8 cellular contexts compared by ENCODE assay signal in genomic region chr12:57896437-57897201, GRCh38. TPM values are rescaled to one million over a fixed set of nuclear protein-coding genes. Genes with fewer than 3 reads are reported as not detected.
DNase-seq lines count a peak whose midpoint lies in the region; ATAC-seq, FAIRE-seq and TF ChIP-seq lines count a peak whose summit lies in the region.

No MANE protein-coding gene starts in this region.

- H3K9me3 ChIP-seq in astrocyte (ENCODE audit: insufficient read depth, low read depth, low read length): no peaks in the 10 kb centered on the region
- peaks cover 2% of the 10 kb centered on the region for H3K9me3 ChIP-seq in trophoblast cell (ENCODE audit: insufficient read depth, low read depth, low read length)

- H3K79me2 ChIP-seq in astrocyte (ENCODE audit: insufficient read depth, low read length): no peaks in the 10 kb centered on the region
- H3K79me2 ChIP-seq in trophoblast cell (ENCODE audit: control insufficient read depth, insufficient read depth, low read length, poor library complexity): no peaks in the 10 kb centered on the region

- no peak overlapping the region for H2BK12ac ChIP-seq in trophoblast cell (ENCODE audit: low read length)

- H3K79me1 ChIP-seq in trophoblast cell (ENCODE audit: low read length): no peaks in the 10 kb centered on the region

- H3K4me3 ChIP-seq in astrocyte (ENCODE audit: insufficient read depth, low read depth, low read length): peak overlapping the region; percentile 52
- H3K4me3 ChIP-seq in trophoblast cell (ENCODE audit: low read depth, low read length): peak overlapping the region; percentile 31

- H3K23ac ChIP-seq in trophoblast cell (ENCODE audit: low read length): no peak overlapping the region

- H4K8ac ChIP-seq in trophoblast cell (ENCODE audit: low read depth, low read length): peak overlapping the region; percentile 0

- no peak overlapping the region for H3K14ac ChIP-seq in trophoblast cell (ENCODE audit: low read length)

- no peak overlapping the region for H3K4ac ChIP-seq in trophoblast cell (ENCODE audit: low read depth, low read length)

- H3K9ac ChIP-seq in astrocyte (ENCODE audit: low read length) (peak overlapping the region; percentile 77), trophoblast cell (ENCODE audit: low read length) (no peak overlapping the region)

- no peaks in the 10 kb centered on the region for H3K9me3 Mint-ChIP-seq in astrocyte (ENCODE audit: unreplicated experiment)

- no peaks in the 10 kb centered on the region for H3K36me3 ChIP-seq in astrocyte (ENCODE audit: insufficient read depth, low read length)
- peaks cover 0 to 9% of the 10 kb centered on the region in 2 experiments for H3K36me3 ChIP-seq in trophoblast cell (ENCODE audit: control insufficient read depth in 1 of 2, insufficient read depth in 2 of 2, low read length in 2 of 2)

- no peaks in the 10 kb centered on the region for H3K27me3 ChIP-seq in astrocyte (ENCODE audit: insufficient read depth, low read length)
- peaks cover 12% of the 10 kb centered on the region for H3K27me3 ChIP-seq in trophoblast cell (ENCODE audit: insufficient read depth, low read length)

- H4K91ac ChIP-seq in trophoblast cell (ENCODE audit: low read depth, low read length): no peak overlapping the region

- H2BK5ac ChIP-seq in trophoblast cell (ENCODE audit: low read depth, low read length, poor library complexity): no peak overlapping the region

- H3K4me2 ChIP-seq in astrocyte (ENCODE audit: low read length) (peak overlapping the region; percentile 88), trophoblast cell (ENCODE audit: low read length) (peak overlapping the region; percentile 86)

- H3K4me1 Mint-ChIP-seq in astrocyte (ENCODE audit: low read depth, unreplicated experiment): peaks cover 43% of the 10 kb centered on the region

- H2AK5ac ChIP-seq in trophoblast cell (ENCODE audit: low read length): no peak overlapping the region

- H2AFZ ChIP-seq in astrocyte (ENCODE audit: low read depth, low read length) (peak overlapping the region; percentile 85), trophoblast cell (ENCODE audit: insufficient read depth, low read length, poor library complexity) (peak overlapping the region; percentile 74)

- no peaks in the 10 kb centered on the region for H3K27me3 Mint-ChIP-seq in astrocyte (ENCODE audit: low read depth, unreplicated experiment)

- no CpG with 5 or more reads among the region's 54 CpGs for WGBS in trophoblast cell (ENCODE audit: extremely low coverage, insufficient coverage, insufficient read length)

- no peak overlapping the region for H3K18ac ChIP-seq in trophoblast cell (ENCODE audit: low read length)

- no peak for FAIRE-seq in astrocyte (lab: Jason Lieb, UNC)

- peaks cover 45% of the 10 kb centered on the region for H3K4me1 ChIP-seq in astrocyte (ENCODE audit: insufficient read depth, low read length)
- H3K4me1 ChIP-seq in trophoblast cell (ENCODE audit: control insufficient read depth in 1 of 2, insufficient read depth in 2 of 2, low read length in 2 of 2): peaks cover 3 to 13% of the 10 kb centered on the region in 2 experiments

- H3K27ac Mint-ChIP-seq in astrocyte (ENCODE audit: unreplicated experiment): peak overlapping the region; percentile 93

- no peak for ATAC-seq in HG03045 (IDR thresholded peaks at IDR 0.05; ENCODE audit: unreplicated experiment)
- ATAC-seq in HG03196 (IDR thresholded peaks at IDR 0.05; ENCODE audit: unreplicated experiment): no peak

- DNase-seq in NCI-H1436 (lab: John Stamatoyannopoulos, UW) (peak; percentile 27), NCI-H1436 treated with DMSO at 0.1 percent for 48 hours (lab: John Stamatoyannopoulos, UW) (no peak), NCI-H510A (lab: John Stamatoyannopoulos, UW) (peak; percentile 52), astrocyte (ENCODE audit: low read depth) (peak; percentile 54), hepatic stellate cell (ENCODE audit: low spot score) (peak; percentile 63), trophoblast cell (peak in 1 of 2 donors; percentile 6)

- H3K4me3 Mint-ChIP-seq in astrocyte (ENCODE audit: unreplicated experiment): peak overlapping the region; percentile 78

- H3K36me3 Mint-ChIP-seq in astrocyte (ENCODE audit: low read depth, unreplicated experiment): no peaks in the 10 kb centered on the region

- H3K27ac ChIP-seq in astrocyte (ENCODE audit: low read depth, low read length) (peak overlapping the region; percentile 74), trophoblast cell (ENCODE audit: low read depth, low read length) (no peak overlapping the region)

- H4K12ac ChIP-seq in trophoblast cell (ENCODE audit: low read depth, low read length): no peak overlapping the region

- H2BK120ac ChIP-seq in trophoblast cell (ENCODE audit: insufficient read depth, low read length, poor library complexity): peak overlapping the region; percentile 1

- H4K20me1 ChIP-seq in astrocyte (ENCODE audit: insufficient read depth, low read length): no peaks in the 10 kb centered on the region

- no peak for TF ChIP-seq CTCF in astrocyte (IDR thresholded peaks at IDR 0.05; ENCODE audit: insufficient read depth, low read depth, low read length)

RNA-seq across cellular contexts. Expression of gene ATP23, which starts 44.7 kb away (rescaled TPM):
- total RNA-seq in astrocyte: 3.2 and 3.4 TPM in 2 replicates
- 2.7 and 3.4 TPM in 2 replicates for polyA plus RNA-seq in trophoblast cell (2013)

RNA-seq across cellular contexts. Expression of gene CTDSP2, which starts 50.1 kb away (rescaled TPM):
- 87.1 and 91.9 TPM in 2 replicates for total RNA-seq in astrocyte
- polyA plus RNA-seq in trophoblast cell (2013): 36.3 and 38.7 TPM in 2 replicates
